Comparison of ENCODE assay signal across 8 cellular contexts in the genomic region with DNA sequence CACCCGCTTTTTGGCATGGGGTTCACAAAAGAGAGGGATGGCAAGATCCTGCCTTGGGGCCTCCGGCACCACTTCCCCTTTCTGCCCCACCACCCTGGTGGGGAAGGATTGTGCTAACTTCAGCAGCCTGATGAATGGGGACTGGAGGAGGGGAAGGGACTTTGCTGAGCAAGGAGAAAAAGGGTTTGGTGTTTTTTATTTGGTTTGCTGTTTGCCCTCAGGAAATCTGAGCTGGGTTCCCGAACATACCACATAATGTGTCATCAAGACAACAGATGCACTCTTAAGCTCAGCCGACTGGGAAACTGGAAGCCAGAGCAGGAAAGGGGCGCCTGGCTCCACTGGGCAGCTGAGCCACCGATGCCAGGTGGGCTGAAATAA. TPM values are rescaled to one million over a fixed set of nuclear protein-coding genes. Genes with fewer than 3 reads are reported as not detected.
DNase-seq lines count a peak whose midpoint lies in the region; ATAC-seq and TF ChIP-seq lines count a peak whose summit lies in the region.

No MANE protein-coding gene starts in this region.

- no peak overlapping the region for H3K4me3 ChIP-seq in AG04450 (ENCODE audit: low read depth, low read length)
- H3K4me3 ChIP-seq in lower leg skin (ENCODE audit: low read depth, poor library complexity, severe bottlenecking), result no peak overlapping the region

- CTCF ChIA-PET in AG04450 (lab: Charles Lee), result interaction anchor here (1.1 to 1.5 kb wide), 4 partner anchors 9 to 262 kb away, joined by 3 to 10 read pairs (median 4); no protein-coding TSS in a partner anchor

- ATAC-seq in GM21717 (IDR thresholded peaks at IDR 0.05; ENCODE audit: unreplicated experiment), result no peak
- ATAC-seq in HG02623 (IDR thresholded peaks at IDR 0.05; ENCODE audit: unreplicated experiment), result no peak

- intact Hi-C loops in lower leg skin (cut with DNase I; ENCODE audit: low total_unique reads), result no loop called here
- intact Hi-C loops in activated CD4-positive, alpha-beta T cell treated with anti-CD3 and anti-CD28 coated beads, Interleukin-2, amount 10 ng/mL, durations not matched to agents 24 days and 14 days (cut with micrococcal nuclease), result no loop called here

- WGBS in lower leg skin, 2 donors, result 24 to 28% methylated on average over 6 of the region's 6 CpGs

- H3K27ac Mint-ChIP-seq in activated CD4-positive, alpha-beta T cell treated with anti-CD3 and anti-CD28 coated beads, Interleukin-2, amount 10 ng/mL, durations not matched to agents 24 days and 14 days, result no peak overlapping the region

- H3K9me3 ChIP-seq in AG04450 (ENCODE audit: control insufficient read depth, insufficient read depth, low read length), result no peaks in the 10 kb centered on the region; the same call in 1 of the 2 replicates

- peaks cover 2% of the 10 kb centered on the region for H3K27me3 Mint-ChIP-seq in activated CD4-positive, alpha-beta T cell treated with anti-CD3 and anti-CD28 coated beads, Interleukin-2, amount 10 ng/mL, durations not matched to agents 24 days and 14 days

- H3K4me1 Mint-ChIP-seq in activated CD4-positive, alpha-beta T cell treated with anti-CD3 and anti-CD28 coated beads, Interleukin-2, amount 10 ng/mL, durations not matched to agents 24 days and 14 days, result peaks cover 10% of the 10 kb centered on the region

- TF ChIP-seq CTCF in AG04450 (IDR thresholded peaks at IDR 0.05; ENCODE audit: low read depth, low read length) (no peak), lower leg skin (IDR thresholded peaks at IDR 0.05) (no peak)

- DNase-seq in AG04450 (ENCODE audit: low read depth, low spot score) (peak; percentile 61), M059J (ENCODE audit: low read depth) (peak; percentile 98), astrocyte of the hippocampus (ENCODE audit: low read depth, low spot score) (peak; percentile 86), lower leg skin (ENCODE audit: low spot score in 2 of 2) (peak; percentile 39 to 89)
- no peak for DNase-seq in activated CD4-positive, alpha-beta T cell treated with anti-CD3 and anti-CD28 coated beads, Interleukin-2, amount 10 ng/mL, durations not matched to agents 24 days and 14 days
- no peak for DNase-seq in activated CD8-positive, alpha-beta memory T cell treated with anti-CD3 and anti-CD28 coated beads, Interleukin-2, amount 50 U/mL, for 4 hours

- H3K27ac ChIP-seq in AG04450 (ENCODE audit: low read depth, low read length), result peak overlapping the region; percentile 68

- POLR2A ChIA-PET in AG04450 (lab: Yijun Ruan, JAX), result interaction anchor here (0.6 to 1.9 kb wide), 3 partner anchors 14 to 105 kb away, joined by 3 to 8 read pairs (median 4); partner anchors contain the start of gene OLFML2B

- peaks cover 9% of the 10 kb centered on the region for H3K27me3 ChIP-seq in AG04450 (ENCODE audit: control insufficient read depth, insufficient read depth, low read length)

- no peak overlapping the region for H3K4me3 Mint-ChIP-seq in activated CD4-positive, alpha-beta T cell treated with anti-CD3 and anti-CD28 coated beads, Interleukin-2, amount 10 ng/mL, durations not matched to agents 24 days and 14 days

- no peaks in the 10 kb centered on the region for H3K9me3 Mint-ChIP-seq in activated CD4-positive, alpha-beta T cell treated with anti-CD3 and anti-CD28 coated beads, Interleukin-2, amount 10 ng/mL, durations not matched to agents 24 days and 14 days

- H3K36me3 Mint-ChIP-seq in activated CD4-positive, alpha-beta T cell treated with anti-CD3 and anti-CD28 coated beads, Interleukin-2, amount 10 ng/mL, durations not matched to agents 24 days and 14 days (ENCODE audit: low read depth), result no peaks in the 10 kb centered on the region

- no peak for TF ChIP-seq POLR2A in lower leg skin (IDR thresholded peaks at IDR 0.05)

RNA-seq across cellular contexts. Expression of gene OLFML2B, which starts 19.9 kb away (rescaled TPM):
- polyA plus RNA-seq in AG04450 (2011; rRNA removed), result 0.68 and 1.2 TPM in 2 replicates
- polyA minus RNA-seq in AG04450 (2011; rRNA and poly(A)+ RNA removed), result 0.91 and 1.4 TPM in 2 replicates
- total RNA-seq in M059J (2014; rRNA removed; shearing (Covaris generic)), result 21.1 and 28.4 TPM in 2 replicates
- 1 to 10 TPM; 2.0 to 6.1 (median 3.1) TPM for total RNA-seq in lower leg skin
- total RNA-seq in activated CD4-positive, alpha-beta T cell treated with anti-CD3 and anti-CD28 coated beads, Interleukin-2, amount 10 ng/mL, durations not matched to agents 24 days and 14 days, result not detected in 2 replicates

Comparison
In these comparisons a context has a peak if more than half of its experiments do, and no peak if none do; other contexts are left out.
1. DNase-seq: peak in AG04450 (single experiment), M059J (single experiment), astrocyte of the hippocampus (single experiment) and lower leg skin (2 of 2); none in activated CD4-positive, alpha-beta T cell treated with anti-CD3 and anti-CD28 coated beads, Interleukin-2, amount 10 ng/mL, durations not matched to agents 24 days and 14 days (single experiment) and activated CD8-positive, alpha-beta memory T cell treated with anti-CD3 and anti-CD28 coated beads, Interleukin-2, amount 50 U/mL, for 4 hours (single experiment).